Comparison of ENCODE assay signal across 11 cellular contexts in genomic region chrX:40085086-40085551, GRCh38. TPM values are rescaled to one million over a fixed set of nuclear protein-coding genes. Genes with fewer than 3 reads are reported as not detected.
DNase-seq lines count a peak whose midpoint lies in the region; ATAC-seq and TF ChIP-seq lines count a peak whose summit lies in the region.
"Had no signal": no experiment of that assay in that cellular context is flagged by ENCODE, and none has a peak within 500 bp of the region (broad histone marks: within the 10 kb centered on the region; RNA-seq: fewer than 3 reads in every experiment).

No MANE protein-coding gene starts in this region.

- H3K4me1 ChIP-seq in SK-N-SH (ENCODE audit: control insufficient read depth in 1 of 2, insufficient read depth in 2 of 2, low read depth in 1 of 2, low read length in 1 of 2) (peaks cover 19 to 79% of the 10 kb centered on the region in 2 experiments; a peak in 3 of 4 replicates), testis (peaks cover 16% of the 10 kb centered on the region)

- no peaks in the 10 kb centered on the region for H3K9me3 ChIP-seq in SK-N-SH
- no peaks in the 10 kb centered on the region for H3K9me3 ChIP-seq in testis
- H3K9me3 ChIP-seq: BE2C had no signal

- TF ChIP-seq CTCF in SK-N-SH (IDR thresholded peaks at IDR 0.05) (no peak), fibroblast of the aortic adventitia (IDR thresholded peaks at IDR 0.05; ENCODE audit: insufficient read depth, low read length) (no peak), testis (IDR thresholded peaks at IDR 0.05) (no peak)

- POLR2A ChIA-PET in activated CD4-positive, alpha-beta T cell treated with anti-CD3 and anti-CD28 coated beads for 36 hours (lab: Charles Lee): interaction anchor here (0.7 kb wide), 1 partner anchor 89 kb away, joined by 3 read pairs; no protein-coding TSS in a partner anchor
- POLR2A ChIA-PET in SK-N-SH (lab: Yijun Ruan, JAX): no interaction called here

- peaks cover 9% of the 10 kb centered on the region; the same call in 1 of the 2 replicates for H3K27me3 ChIP-seq in SK-N-SH (ENCODE audit: insufficient read depth)
- no peaks in the 10 kb centered on the region for H3K27me3 ChIP-seq in testis
- H3K27me3 ChIP-seq: BE2C had no signal

- H2AFZ ChIP-seq in SK-N-SH (ENCODE audit: low read depth): no peak overlapping the region

- H3K27me3 Mint-ChIP-seq in activated CD4-positive, alpha-beta T cell treated with anti-CD3 and anti-CD28 coated beads, Interleukin-2, amount 10 ng/mL, durations not matched to agents 24 days and 14 days: no peaks in the 10 kb centered on the region
- H3K27me3 Mint-ChIP-seq in activated CD4-positive, alpha-beta T cell treated with anti-CD3 and anti-CD28 coated beads for 36 hours: no peaks in the 10 kb centered on the region

- H3K36me3 ChIP-seq in SK-N-SH (replicated peaks in 1 of 2; ENCODE audit: control insufficient read depth in 1 of 2, insufficient read depth in 2 of 2, low read length in 1 of 2) (no peaks in the 10 kb centered on the region), testis (ENCODE audit: low read depth, missing control alignments) (no peaks in the 10 kb centered on the region)
- H3K36me3 ChIP-seq: BE2C had no signal

- H3K9me2 ChIP-seq in SK-N-SH: no peaks in the 10 kb centered on the region

- peaks cover 37% of the 10 kb centered on the region for H3K4me1 Mint-ChIP-seq in activated CD4-positive, alpha-beta T cell treated with anti-CD3 and anti-CD28 coated beads, Interleukin-2, amount 10 ng/mL, durations not matched to agents 24 days and 14 days
- H3K4me1 Mint-ChIP-seq in activated CD4-positive, alpha-beta T cell treated with anti-CD3 and anti-CD28 coated beads for 36 hours: peaks cover 72% of the 10 kb centered on the region
- peaks cover 63% of the 10 kb centered on the region for H3K4me1 Mint-ChIP-seq in stimulated activated effector memory CD8-positive, alpha-beta T cell treated with anti-CD3 and anti-CD28 coated beads, Interleukin-12 subunit alpha, Interleukin-12 subunit beta, amount 100 ng/mL, for 72 hours

- TF ChIP-seq EP300 in SK-N-SH (IDR thresholded peaks at IDR 0.05; ENCODE audit: borderline replicate concordance in 1 of 2, low read depth in 1 of 2, low read length in 1 of 2): no peak

- peak overlapping the region; percentile 40; the same call in 1 of the 2 replicates for H3K4me2 ChIP-seq in SK-N-SH

- TF ChIP-seq POLR2A in testis (IDR thresholded peaks at IDR 0.05): no peak

- peak overlapping the region; percentile 42 for H3K4me3 Mint-ChIP-seq in activated CD4-positive, alpha-beta T cell treated with anti-CD3 and anti-CD28 coated beads, Interleukin-2, amount 10 ng/mL, durations not matched to agents 24 days and 14 days
- no peak overlapping the region for H3K4me3 Mint-ChIP-seq in activated CD4-positive, alpha-beta T cell treated with anti-CD3 and anti-CD28 coated beads for 36 hours
- H3K4me3 Mint-ChIP-seq in stimulated activated effector memory CD8-positive, alpha-beta T cell treated with anti-CD3 and anti-CD28 coated beads, Interleukin-12 subunit alpha, Interleukin-12 subunit beta, amount 100 ng/mL, for 72 hours: peak overlapping the region; percentile 64

- H4K20me1 ChIP-seq in SK-N-SH (ENCODE audit: insufficient read depth): peaks cover 84% of the 10 kb centered on the region

- WGBS in SK-N-SH (ENCODE audit: low lambda C conversion rate): 29% methylated on average over 20 of the region's 20 CpGs
- WGBS in testis, 2 donors: 28 to 63% methylated on average over 14 to 20 of the region's 20 CpGs

- DNase-seq in activated CD4-positive, alpha-beta T cell treated with anti-CD3 and anti-CD28 coated beads, Interleukin-2, amount 10 ng/mL, durations not matched to agents 24 days and 14 days: no peak
- DNase-seq in activated CD4-positive, alpha-beta T cell treated with anti-CD3 and anti-CD28 coated beads for 36 hours: no peak
- DNase-seq in SK-N-SH (no peak), fibroblast of the aortic adventitia (ENCODE audit: low read depth) (peak; percentile 91), testis (no peak)
- no peak for DNase-seq in stimulated activated effector memory CD8-positive, alpha-beta T cell treated with anti-CD3 and anti-CD28 coated beads, Interleukin-12 subunit alpha, Interleukin-12 subunit beta, amount 100 ng/mL, for 72 hours (ENCODE audit: low spot score in 2 of 2)
- DNase-seq in stimulated activated CD4-positive, alpha-beta T cell treated with anti-CD3 and anti-CD28 coated beads, Interleukin-2, amount 100 ng/mL, for 48 hours: no peak
- DNase-seq: BE2C, MV-4-11, Right ventricle myocardium superior had no signal

- H3K36me3 Mint-ChIP-seq in activated CD4-positive, alpha-beta T cell treated with anti-CD3 and anti-CD28 coated beads, Interleukin-2, amount 10 ng/mL, durations not matched to agents 24 days and 14 days (ENCODE audit: low read depth): peaks cover 7% of the 10 kb centered on the region
- peaks cover 15% of the 10 kb centered on the region for H3K36me3 Mint-ChIP-seq in activated CD4-positive, alpha-beta T cell treated with anti-CD3 and anti-CD28 coated beads for 36 hours (ENCODE audit: low read depth)
- H3K36me3 Mint-ChIP-seq in stimulated activated effector memory CD8-positive, alpha-beta T cell treated with anti-CD3 and anti-CD28 coated beads, Interleukin-12 subunit alpha, Interleukin-12 subunit beta, amount 100 ng/mL, for 72 hours: peaks cover 41% of the 10 kb centered on the region

- H3F3A ChIP-seq in SK-N-SH (replicated peaks; ENCODE audit: insufficient read depth): peaks cover 3% of the 10 kb centered on the region

- H3K4me3 ChIP-seq in SK-N-SH (ENCODE audit: low read depth in 2 of 2, low read length in 1 of 2): no peak overlapping the region
- peak overlapping the region; percentile 6 for H3K4me3 ChIP-seq in fibroblast of the aortic adventitia (ENCODE audit: low read depth, low read length)
- H3K4me3 ChIP-seq in testis: no peak overlapping the region

- no peak for TF ChIP-seq RAD21 in SK-N-SH (IDR thresholded peaks at IDR 0.05; ENCODE audit: low read length)

- H3K9ac ChIP-seq in SK-N-SH: no peak overlapping the region

- intact Hi-C loops in activated CD4-positive, alpha-beta T cell treated with anti-CD3 and anti-CD28 coated beads, Interleukin-2, amount 10 ng/mL, durations not matched to agents 24 days and 14 days (cut with micrococcal nuclease): no loop called here
- intact Hi-C loops in activated CD4-positive, alpha-beta T cell treated with anti-CD3 and anti-CD28 coated beads for 36 hours (cut with DNase I, micrococcal nuclease): no loop called here
- intact Hi-C loops in testis (cut with DNase I; ENCODE audit: low total_unique reads): no loop called here

- H3K9me3 Mint-ChIP-seq in activated CD4-positive, alpha-beta T cell treated with anti-CD3 and anti-CD28 coated beads, Interleukin-2, amount 10 ng/mL, durations not matched to agents 24 days and 14 days: no peaks in the 10 kb centered on the region
- H3K9me3 Mint-ChIP-seq in activated CD4-positive, alpha-beta T cell treated with anti-CD3 and anti-CD28 coated beads for 36 hours (ENCODE audit: low read depth): no peaks in the 10 kb centered on the region
- H3K9me3 Mint-ChIP-seq in stimulated activated effector memory CD8-positive, alpha-beta T cell treated with anti-CD3 and anti-CD28 coated beads, Interleukin-12 subunit alpha, Interleukin-12 subunit beta, amount 100 ng/mL, for 72 hours: no peaks in the 10 kb centered on the region

- no peak for ATAC-seq in activated CD4-positive, alpha-beta T cell treated with anti-CD3 and anti-CD28 coated beads for 36 hours
- no peak for ATAC-seq in stimulated activated effector memory CD8-positive, alpha-beta T cell treated with anti-CD3 and anti-CD28 coated beads, Interleukin-12 subunit alpha, Interleukin-12 subunit beta, amount 100 ng/mL, for 72 hours
- ATAC-seq in GM21360 (IDR thresholded peaks at IDR 0.05; ENCODE audit: unreplicated experiment): no peak

- H3K79me2 ChIP-seq in SK-N-SH (ENCODE audit: insufficient read depth): peaks cover 97% of the 10 kb centered on the region

- no peak overlapping the region for H3K27ac Mint-ChIP-seq in activated CD4-positive, alpha-beta T cell treated with anti-CD3 and anti-CD28 coated beads, Interleukin-2, amount 10 ng/mL, durations not matched to agents 24 days and 14 days
- H3K27ac Mint-ChIP-seq in activated CD4-positive, alpha-beta T cell treated with anti-CD3 and anti-CD28 coated beads for 36 hours: no peak overlapping the region
- no peak overlapping the region for H3K27ac Mint-ChIP-seq in stimulated activated effector memory CD8-positive, alpha-beta T cell treated with anti-CD3 and anti-CD28 coated beads, Interleukin-12 subunit alpha, Interleukin-12 subunit beta, amount 100 ng/mL, for 72 hours

- H3K27ac ChIP-seq in SK-N-SH (ENCODE audit: low read depth in 2 of 2, low read length in 1 of 2) (peak overlapping the region; percentile 28 to 29), testis (no peak overlapping the region)

- CTCF ChIA-PET in activated CD4-positive, alpha-beta T cell treated with anti-CD3 and anti-CD28 coated beads for 36 hours (lab: Charles Lee): interaction anchor here (0.7 to 1.0 kb wide), 2 partner anchors 12 to 824 kb away, joined by 3 to 5 read pairs; partner anchors contain the start of gene BCOR
- CTCF ChIA-PET in SK-N-SH (lab: Yijun Ruan, JAX): interaction anchor here (0.6 kb wide), 1 partner anchor 37 kb away, joined by 3 read pairs; no protein-coding TSS in a partner anchor

RNA-seq across cellular contexts. Expression of gene BCOR, which starts 12.6 kb away (rescaled TPM):
- total RNA-seq in activated CD4-positive, alpha-beta T cell treated with anti-CD3 and anti-CD28 coated beads, Interleukin-2, amount 10 ng/mL, durations not matched to agents 24 days and 14 days: 61.0 and 64.5 TPM in 2 replicates
- 10 to 100 TPM; 34.7 to 51.1 TPM for total RNA-seq in activated CD4-positive, alpha-beta T cell treated with anti-CD3 and anti-CD28 coated beads for 36 hours
- polyA plus RNA-seq in SK-N-SH (2012; rRNA removed) (6.9 and 8.8 TPM in 2 replicates), testis (ENCODE audit: insufficient read depth, low read depth, low replicate concordance) (26.4 TPM)
- 8.4 and 9.4 TPM in 2 replicates for polyA plus RNA-seq in SK-N-SH (2012; cell fraction: cytosol; rRNA removed)
- 19.4 and 21.9 TPM in 2 replicates for polyA plus RNA-seq in SK-N-SH (2012; cell fraction: nucleus; rRNA removed)
- total RNA-seq in fibroblast of the aortic adventitia (ENCODE audit: low replicate concordance) (8.2 and 12.7 TPM in 2 replicates), testis (10 to 100 TPM; 46.8 to 69.6 TPM)

Comparison
In these comparisons a context has a peak if more than half of its experiments do, and no peak if none do; other contexts are left out.
1. H3K27ac ChIP-seq: peak in SK-N-SH (2 of 2); none in testis (0 of 2).